In the genomic region with DNA sequence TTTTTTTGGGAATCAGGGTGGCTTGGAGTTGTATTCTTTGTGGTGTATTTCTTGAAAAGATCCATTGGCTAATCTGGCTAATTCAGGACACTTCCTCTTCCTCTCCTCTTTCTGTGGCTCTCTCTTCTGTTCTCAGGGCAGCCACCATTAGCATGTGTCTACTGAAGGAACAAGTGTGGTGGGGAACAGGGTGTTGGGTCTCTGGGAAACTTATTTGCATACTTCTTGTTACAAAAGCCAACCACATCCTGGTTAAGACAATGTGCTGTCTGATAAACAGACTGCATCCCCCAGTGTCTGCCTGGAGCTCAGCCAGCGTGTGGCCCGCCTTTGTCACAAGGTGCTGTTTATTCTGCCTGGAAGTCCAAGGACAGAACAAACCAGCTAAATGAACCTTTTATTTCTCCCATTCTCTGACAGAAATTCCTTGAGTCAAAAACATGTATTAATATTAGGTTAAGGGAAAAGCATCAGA, we compare ENCODE assay signal across 1 cellular context.
TF ChIP-seq lines count a peak whose summit lies in the region.

No MANE protein-coding gene starts in this region.

TF ChIP-seq in K562, 482 proteins besides CTCF, POLR2A, EP300 and RAD21 (continued from another document and continues in another):
- TF ChIP-seq, protein P1, sequence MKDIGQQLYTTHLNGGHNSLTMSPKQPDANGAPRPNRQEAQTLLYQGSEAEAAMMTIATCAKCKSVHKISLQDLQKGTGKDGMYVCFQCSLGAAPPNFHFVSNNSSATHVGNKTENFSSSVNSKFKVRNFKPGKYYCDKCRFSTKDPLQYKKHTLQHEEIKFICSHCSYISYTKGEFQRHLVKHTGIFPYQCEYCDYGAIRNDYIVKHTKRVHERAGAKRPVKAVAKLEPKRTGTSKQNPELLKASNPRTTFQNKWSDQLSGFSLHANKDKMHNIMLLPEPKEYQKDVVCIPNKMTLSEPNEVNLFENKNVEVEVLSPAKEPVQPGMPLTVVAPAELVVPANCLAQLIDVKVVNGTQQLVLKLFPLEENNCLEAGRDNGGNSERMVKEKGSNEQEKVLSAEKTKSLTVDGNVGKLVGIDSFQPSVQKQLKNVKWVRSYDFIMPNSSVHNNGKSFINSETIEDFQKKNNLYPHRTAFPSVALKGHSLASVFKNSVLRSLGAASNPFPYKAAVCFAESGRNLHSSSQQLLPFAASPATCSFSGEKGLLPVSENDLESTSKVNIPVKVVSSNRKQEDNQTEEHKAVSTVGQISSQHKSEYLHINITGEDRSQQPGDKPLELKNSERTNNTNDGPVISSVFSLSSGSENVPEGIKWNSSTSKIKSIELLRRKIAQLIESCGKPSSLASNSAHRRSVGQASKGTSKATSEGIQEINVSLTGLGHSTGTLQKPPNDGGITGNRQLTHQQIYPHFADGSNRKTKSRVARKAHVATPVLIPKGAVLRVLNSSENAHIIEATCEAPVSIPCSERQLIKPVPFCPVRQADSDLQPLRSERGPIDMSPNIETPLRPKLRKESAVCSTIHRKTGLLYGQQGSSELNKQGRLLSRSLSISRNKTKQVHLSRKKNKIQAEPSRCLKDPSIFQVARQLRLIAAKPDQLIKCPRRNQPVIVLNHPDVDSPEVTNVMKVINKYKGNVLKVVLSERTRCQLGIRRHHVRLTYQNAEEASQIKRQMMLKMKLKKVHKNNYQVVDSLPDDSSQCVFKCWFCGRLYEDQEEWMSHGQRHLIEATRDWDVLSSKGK (CRISPR knock-in tag; IDR thresholded peaks at IDR 0.05) = no peak
- no peak for TF ChIP-seq ZNF174 (CRISPR knock-in tag; IDR thresholded peaks at IDR 0.05)
- TF ChIP-seq GATA2 (CRISPR knock-in tag; IDR thresholded peaks at IDR 0.05) = peak; percentile 53; the same call in 1 of the 2 replicates
- TF ChIP-seq RBM14 (IDR thresholded peaks at IDR 0.05; ENCODE audit: borderline replicate concordance, insufficient read depth, low read depth, low read length) = no peak
- TF ChIP-seq STAG1 (CRISPR knock-in tag; IDR thresholded peaks at IDR 0.05; ENCODE audit: borderline replicate concordance) = no peak
- no peak for TF ChIP-seq MAFK (IDR thresholded peaks at IDR 0.05; ENCODE audit: low read length)
- no peak for TF ChIP-seq SMAD1 (IDR thresholded peaks at IDR 0.05; ENCODE audit: low read depth, low read length, partially characterized antibody)
- TF ChIP-seq, protein P2, sequence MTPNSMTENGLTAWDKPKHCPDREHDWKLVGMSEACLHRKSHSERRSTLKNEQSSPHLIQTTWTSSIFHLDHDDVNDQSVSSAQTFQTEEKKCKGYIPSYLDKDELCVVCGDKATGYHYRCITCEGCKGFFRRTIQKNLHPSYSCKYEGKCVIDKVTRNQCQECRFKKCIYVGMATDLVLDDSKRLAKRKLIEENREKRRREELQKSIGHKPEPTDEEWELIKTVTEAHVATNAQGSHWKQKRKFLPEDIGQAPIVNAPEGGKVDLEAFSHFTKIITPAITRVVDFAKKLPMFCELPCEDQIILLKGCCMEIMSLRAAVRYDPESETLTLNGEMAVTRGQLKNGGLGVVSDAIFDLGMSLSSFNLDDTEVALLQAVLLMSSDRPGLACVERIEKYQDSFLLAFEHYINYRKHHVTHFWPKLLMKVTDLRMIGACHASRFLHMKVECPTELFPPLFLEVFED (CRISPR knock-in tag; conservative IDR thresholded peaks at IDR 0.05) = no peak
- TF ChIP-seq, protein P3, sequence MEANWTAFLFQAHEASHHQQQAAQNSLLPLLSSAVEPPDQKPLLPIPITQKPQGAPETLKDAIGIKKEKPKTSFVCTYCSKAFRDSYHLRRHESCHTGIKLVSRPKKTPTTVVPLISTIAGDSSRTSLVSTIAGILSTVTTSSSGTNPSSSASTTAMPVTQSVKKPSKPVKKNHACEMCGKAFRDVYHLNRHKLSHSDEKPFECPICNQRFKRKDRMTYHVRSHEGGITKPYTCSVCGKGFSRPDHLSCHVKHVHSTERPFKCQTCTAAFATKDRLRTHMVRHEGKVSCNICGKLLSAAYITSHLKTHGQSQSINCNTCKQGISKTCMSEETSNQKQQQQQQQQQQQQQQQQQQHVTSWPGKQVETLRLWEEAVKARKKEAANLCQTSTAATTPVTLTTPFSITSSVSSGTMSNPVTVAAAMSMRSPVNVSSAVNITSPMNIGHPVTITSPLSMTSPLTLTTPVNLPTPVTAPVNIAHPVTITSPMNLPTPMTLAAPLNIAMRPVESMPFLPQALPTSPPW (CRISPR knock-in tag; IDR thresholded peaks at IDR 0.05) = peak; percentile 39; the same call in 1 of the 2 replicates
- TF ChIP-seq DDX20 (tag; IDR thresholded peaks at IDR 0.05; ENCODE audit: low read depth) = no peak
- TF ChIP-seq TCF7 (IDR thresholded peaks at IDR 0.05; ENCODE audit: borderline replicate concordance) = no peak
- no peak for TF ChIP-seq ZNF444 (CRISPR knock-in tag; IDR thresholded peaks at IDR 0.05)
- TF ChIP-seq HMG20A (CRISPR knock-in tag; conservative IDR thresholded peaks at IDR 0.05) = no peak
- TF ChIP-seq MIER1 (IDR thresholded peaks at IDR 0.05; ENCODE audit: low read depth) = no peak
- peak; percentile 58; the same call in 1 of the 2 replicates for TF ChIP-seq L3MBTL2 (IDR thresholded peaks at IDR 0.05)
- TF ChIP-seq CHD1 (IDR thresholded peaks at IDR 0.05; ENCODE audit: low read length) = no peak
- no peak for TF ChIP-seq BHLHE40 (IDR thresholded peaks at IDR 0.05; ENCODE audit: low read length)
- TF ChIP-seq, protein P4, sequence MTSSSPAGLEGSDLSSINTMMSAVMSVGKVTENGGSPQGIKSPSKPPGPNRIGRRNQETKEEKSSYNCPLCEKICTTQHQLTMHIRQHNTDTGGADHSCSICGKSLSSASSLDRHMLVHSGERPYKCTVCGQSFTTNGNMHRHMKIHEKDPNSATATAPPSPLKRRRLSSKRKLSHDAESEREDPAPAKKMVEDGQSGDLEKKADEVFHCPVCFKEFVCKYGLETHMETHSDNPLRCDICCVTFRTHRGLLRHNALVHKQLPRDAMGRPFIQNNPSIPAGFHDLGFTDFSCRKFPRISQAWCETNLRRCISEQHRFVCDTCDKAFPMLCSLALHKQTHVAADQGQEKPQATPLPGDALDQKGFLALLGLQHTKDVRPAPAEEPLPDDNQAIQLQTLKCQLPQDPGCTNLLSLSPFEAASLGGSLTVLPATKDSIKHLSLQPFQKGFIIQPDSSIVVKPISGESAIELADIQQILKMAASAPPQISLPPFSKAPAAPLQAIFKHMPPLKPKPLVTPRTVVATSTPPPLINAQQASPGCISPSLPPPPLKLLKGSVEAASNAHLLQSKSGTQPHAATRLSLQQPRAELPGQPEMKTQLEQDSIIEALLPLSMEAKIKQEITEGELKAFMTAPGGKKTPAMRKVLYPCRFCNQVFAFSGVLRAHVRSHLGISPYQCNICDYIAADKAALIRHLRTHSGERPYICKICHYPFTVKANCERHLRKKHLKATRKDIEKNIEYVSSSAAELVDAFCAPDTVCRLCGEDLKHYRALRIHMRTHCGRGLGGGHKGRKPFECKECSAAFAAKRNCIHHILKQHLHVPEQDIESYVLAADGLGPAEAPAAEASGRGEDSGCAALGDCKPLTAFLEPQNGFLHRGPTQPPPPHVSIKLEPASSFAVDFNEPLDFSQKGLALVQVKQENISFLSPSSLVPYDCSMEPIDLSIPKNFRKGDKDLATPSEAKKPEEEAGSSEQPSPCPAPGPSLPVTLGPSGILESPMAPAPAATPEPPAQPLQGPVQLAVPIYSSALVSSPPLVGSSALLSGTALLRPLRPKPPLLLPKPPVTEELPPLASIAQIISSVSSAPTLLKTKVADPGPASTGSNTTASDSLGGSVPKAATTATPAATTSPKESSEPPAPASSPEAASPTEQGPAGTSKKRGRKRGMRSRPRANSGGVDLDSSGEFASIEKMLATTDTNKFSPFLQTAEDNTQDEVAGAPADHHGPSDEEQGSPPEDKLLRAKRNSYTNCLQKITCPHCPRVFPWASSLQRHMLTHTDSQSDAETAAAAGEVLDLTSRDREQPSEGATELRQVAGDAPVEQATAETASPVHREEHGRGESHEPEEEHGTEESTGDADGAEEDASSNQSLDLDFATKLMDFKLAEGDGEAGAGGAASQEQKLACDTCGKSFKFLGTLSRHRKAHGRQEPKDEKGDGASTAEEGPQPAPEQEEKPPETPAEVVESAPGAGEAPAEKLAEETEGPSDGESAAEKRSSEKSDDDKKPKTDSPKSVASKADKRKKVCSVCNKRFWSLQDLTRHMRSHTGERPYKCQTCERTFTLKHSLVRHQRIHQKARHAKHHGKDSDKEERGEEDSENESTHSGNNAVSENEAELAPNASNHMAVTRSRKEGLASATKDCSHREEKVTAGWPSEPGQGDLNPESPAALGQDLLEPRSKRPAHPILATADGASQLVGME (CRISPR knock-in tag; IDR thresholded peaks at IDR 0.05) = no peak
- TF ChIP-seq HDAC8 (tag; IDR thresholded peaks at IDR 0.05) = no peak
- TF ChIP-seq, protein P5, sequence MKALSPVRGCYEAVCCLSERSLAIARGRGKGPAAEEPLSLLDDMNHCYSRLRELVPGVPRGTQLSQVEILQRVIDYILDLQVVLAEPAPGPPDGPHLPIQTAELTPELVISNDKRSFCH (CRISPR knock-in tag; IDR thresholded peaks at IDR 0.05) = no peak
- TF ChIP-seq, protein P5 (tag; IDR thresholded peaks at IDR 0.05) = no peak
- TF ChIP-seq ZNF668 (CRISPR knock-in tag; IDR thresholded peaks at IDR 0.05) = no peak
- TF ChIP-seq NFE2 (IDR thresholded peaks at IDR 0.05; ENCODE audit: low read depth) = no peak
- peak in 1 of 2 experiments; percentile 55; a peak in 2 of 4 replicates for TF ChIP-seq TBL1XR1 (IDR thresholded peaks at IDR 0.05; ENCODE audit: low read length in 2 of 2)
- TF ChIP-seq IFI16 (CRISPR knock-in tag; IDR thresholded peaks at IDR 0.05) = no peak
- TF ChIP-seq CXXC5 (CRISPR knock-in tag; IDR thresholded peaks at IDR 0.05) = peak; percentile 46; the same call in 1 of the 2 replicates
- no peak for TF ChIP-seq KDM4B (IDR thresholded peaks at IDR 0.05; ENCODE audit: borderline replicate concordance in 2 of 2, low read depth in 1 of 2)
- no peak for TF ChIP-seq ZNF76 (CRISPR knock-in tag; IDR thresholded peaks at IDR 0.05; ENCODE audit: borderline replicate concordance)
- TF ChIP-seq, protein P6, sequence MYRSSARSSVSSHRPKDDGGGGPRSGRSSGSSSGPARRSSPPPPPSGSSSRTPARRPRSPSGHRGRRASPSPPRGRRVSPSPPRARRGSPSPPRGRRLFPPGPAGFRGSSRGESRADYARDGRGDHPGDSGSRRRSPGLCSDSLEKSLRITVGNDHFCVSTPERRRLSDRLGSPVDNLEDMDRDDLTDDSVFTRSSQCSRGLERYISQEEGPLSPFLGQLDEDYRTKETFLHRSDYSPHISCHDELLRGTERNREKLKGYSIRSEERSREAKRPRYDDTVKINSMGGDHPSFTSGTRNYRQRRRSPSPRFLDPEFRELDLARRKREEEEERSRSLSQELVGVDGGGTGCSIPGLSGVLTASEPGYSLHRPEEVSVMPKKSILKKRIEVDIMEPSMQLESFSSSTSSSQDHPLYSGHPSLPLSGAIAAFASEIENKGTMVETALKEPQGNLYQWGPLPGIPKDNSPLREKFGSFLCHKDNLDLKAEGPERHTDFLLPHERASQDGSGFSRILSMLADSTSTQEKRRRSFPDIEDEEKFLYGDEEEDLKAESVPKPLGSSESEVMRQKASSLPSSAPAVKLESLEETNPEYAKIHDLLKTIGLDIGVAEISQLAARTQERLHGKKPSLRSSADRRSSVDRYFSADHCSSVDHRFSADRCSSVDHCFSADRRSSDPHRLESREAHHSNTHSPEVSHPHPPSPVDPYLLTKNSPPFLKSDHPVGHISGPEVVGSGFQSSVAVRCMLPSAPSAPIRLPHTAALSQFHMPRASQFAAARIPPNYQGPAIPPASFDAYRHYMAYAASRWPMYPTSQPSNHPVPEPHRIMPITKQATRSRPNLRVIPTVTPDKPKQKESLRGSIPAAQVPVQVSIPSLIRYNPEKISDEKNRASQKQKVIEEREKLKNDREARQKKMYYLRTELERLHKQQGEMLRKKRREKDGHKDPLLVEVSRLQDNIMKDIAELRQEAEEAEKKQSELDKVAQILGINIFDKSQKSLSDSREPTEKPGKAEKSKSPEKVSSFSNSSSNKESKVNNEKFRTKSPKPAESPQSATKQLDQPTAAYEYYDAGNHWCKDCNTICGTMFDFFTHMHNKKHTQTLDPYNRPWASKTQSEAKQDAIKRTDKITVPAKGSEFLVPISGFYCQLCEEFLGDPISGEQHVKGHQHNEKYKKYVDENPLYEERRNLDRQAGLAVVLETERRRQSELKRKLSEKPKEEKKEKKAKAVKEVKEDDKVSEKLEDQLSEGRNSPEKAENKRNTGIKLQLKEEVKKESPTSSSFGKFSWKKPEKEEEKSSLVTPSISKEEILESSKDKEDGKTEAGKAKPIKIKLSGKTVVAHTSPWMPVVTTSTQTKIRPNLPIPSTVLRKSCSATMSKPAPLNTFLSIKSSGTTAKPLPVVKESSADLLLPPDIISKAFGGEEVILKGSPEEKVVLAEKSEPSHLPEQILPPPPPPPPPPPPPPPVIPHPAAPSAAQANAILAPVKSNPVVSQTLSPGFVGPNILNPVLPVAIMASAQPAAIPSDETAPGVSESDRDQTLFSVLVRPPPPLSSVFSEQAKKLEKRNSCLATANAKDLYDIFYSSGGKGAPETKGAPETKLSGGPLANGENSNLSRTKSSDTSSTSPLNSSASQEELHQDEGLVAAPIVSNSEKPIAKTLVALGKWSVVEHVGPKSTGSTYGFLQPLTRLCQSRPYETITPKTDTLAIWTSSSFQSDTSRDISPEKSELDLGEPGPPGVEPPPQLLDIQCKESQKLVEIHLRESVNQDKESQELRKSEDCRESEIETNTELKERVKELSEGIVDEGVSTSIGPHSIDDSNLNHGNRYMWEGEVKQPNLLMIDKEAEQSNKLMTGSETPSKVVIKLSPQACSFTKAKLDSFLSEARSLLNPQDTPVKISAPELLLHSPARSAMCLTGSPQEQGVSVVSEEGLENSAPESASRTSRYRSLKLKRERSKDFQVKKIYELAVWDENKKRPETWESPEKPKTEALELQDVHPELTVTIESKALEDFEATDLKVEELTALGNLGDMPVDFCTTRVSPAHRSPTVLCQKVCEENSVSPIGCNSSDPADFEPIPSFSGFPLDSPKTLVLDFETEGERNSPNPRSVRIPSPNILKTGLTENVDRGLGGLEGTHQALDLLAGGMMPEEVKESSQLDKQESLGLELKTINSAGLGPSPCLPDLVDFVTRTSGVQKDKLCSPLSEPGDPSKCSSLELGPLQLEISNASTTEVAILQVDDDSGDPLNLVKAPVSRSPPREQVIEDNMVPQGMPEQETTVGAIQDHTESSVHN (IDR thresholded peaks at IDR 0.05; ENCODE audit: borderline replicate concordance in 1 of 2, low read depth in 1 of 2) = no peak
- no peak for TF ChIP-seq CSDE1 (IDR thresholded peaks at IDR 0.05)
- peak; percentile 47; the same call in 1 of the 2 replicates for TF ChIP-seq ATF7 (IDR thresholded peaks at IDR 0.05)
- TF ChIP-seq ARID2 (IDR thresholded peaks at IDR 0.05) = no peak
- TF ChIP-seq, protein P7, sequence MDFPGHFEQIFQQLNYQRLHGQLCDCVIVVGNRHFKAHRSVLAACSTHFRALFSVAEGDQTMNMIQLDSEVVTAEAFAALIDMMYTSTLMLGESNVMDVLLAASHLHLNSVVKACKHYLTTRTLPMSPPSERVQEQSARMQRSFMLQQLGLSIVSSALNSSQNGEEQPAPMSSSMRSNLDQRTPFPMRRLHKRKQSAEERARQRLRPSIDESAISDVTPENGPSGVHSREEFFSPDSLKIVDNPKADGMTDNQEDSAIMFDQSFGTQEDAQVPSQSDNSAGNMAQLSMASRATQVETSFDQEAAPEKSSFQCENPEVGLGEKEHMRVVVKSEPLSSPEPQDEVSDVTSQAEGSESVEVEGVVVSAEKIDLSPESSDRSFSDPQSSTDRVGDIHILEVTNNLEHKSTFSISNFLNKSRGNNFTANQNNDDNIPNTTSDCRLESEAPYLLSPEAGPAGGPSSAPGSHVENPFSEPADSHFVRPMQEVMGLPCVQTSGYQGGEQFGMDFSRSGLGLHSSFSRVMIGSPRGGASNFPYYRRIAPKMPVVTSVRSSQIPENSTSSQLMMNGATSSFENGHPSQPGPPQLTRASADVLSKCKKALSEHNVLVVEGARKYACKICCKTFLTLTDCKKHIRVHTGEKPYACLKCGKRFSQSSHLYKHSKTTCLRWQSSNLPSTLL (IDR thresholded peaks at IDR 0.05) = no peak
- TF ChIP-seq NBN (IDR thresholded peaks at IDR 0.05; ENCODE audit: low read depth) = no peak
- peak; percentile 80 for TF ChIP-seq SMARCE1 (IDR thresholded peaks at IDR 0.05)
- no peak for TF ChIP-seq POU5F1 (IDR thresholded peaks at IDR 0.05; ENCODE audit: borderline replicate concordance, low read depth, low read length, partially characterized antibody)
